ENCODE assay signal across 9 cellular contexts in the genomic region with DNA sequence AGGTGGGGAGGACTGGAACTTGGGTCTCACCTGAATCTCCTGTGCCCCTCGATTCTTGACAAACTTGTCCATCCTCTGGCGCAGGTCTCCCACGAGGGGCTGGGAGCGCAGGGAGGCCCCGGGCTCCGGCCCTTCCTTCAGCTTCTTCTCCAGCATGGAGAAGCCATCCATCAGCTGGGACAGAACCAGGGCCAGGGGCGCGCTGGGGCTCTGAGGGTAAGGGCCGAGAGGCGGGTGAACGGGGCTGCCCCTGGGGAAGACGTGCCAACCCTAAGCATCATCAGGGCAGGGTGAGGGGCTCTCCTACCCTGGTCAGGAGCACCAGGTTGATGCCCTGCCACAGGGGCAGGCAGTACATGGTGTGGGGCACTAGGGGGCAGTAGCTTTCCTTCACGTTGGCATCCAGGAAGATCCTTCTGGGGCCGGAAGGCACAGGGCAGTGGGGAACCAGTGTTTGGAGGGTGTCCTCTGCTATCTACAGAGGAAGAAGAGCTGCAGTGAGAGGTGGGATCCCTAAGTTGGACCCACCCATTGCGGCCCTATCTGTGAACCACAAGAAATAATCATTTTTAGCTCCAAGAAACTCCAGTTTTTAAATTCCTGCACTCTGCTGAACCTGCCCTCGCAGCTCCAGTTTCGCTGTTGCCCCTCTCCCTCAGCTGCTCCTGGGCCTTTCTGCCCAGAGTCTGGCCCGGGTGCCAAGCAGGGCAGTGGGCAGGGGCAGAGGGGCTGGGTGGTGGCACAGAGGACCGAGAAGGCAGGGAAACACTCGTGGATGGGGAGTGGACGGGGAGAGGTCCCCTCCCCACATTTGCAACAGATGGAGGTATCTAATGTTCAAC. TPM values are rescaled to one million over a fixed set of nuclear protein-coding genes. Genes with fewer than 3 reads are reported as not detected.
DNase-seq lines count a peak whose midpoint lies in the region; ATAC-seq and FAIRE-seq lines count a peak whose summit lies in the region.
"Had no signal": no experiment of that assay in that cellular context is flagged by ENCODE, and none has a peak within 500 bp of the region (broad histone marks: within the 10 kb centered on the region; RNA-seq: fewer than 3 reads in every experiment).

No MANE protein-coding gene starts in this region.

- WGBS in small intestine, 3 donors, result 89 to 91% (median 89%) methylated on average over 21 of the region's 21 CpGs

- no peaks in the 10 kb centered on the region for H3K9me3 ChIP-seq in small intestine (ENCODE audit: control insufficient read depth, low read depth)
- H3K9me3 ChIP-seq: BLaER1 treated with 17β-estradiol and CSF1 and Interleukin-3, amounts not matched to agents 10 nM and 100 nM had no signal

- no peak for ATAC-seq in HG02840 (IDR thresholded peaks at IDR 0.05; ENCODE audit: low FRiP score, unreplicated experiment)

- H3K27me3 ChIP-seq in small intestine (ENCODE audit: control insufficient read depth in 2 of 2, insufficient read depth in 2 of 2, low read length in 2 of 2), result no peaks in the 10 kb centered on the region
- H3K27me3 ChIP-seq: BLaER1 treated with 17β-estradiol and CSF1 and Interleukin-3, amounts not matched to agents 10 nM and 100 nM had no signal

- no peaks in the 10 kb centered on the region for H3K4me1 ChIP-seq in small intestine (ENCODE audit: control insufficient read depth in 2 of 2, insufficient read depth in 1 of 2, low read depth in 1 of 2, low read length in 1 of 2)

- H3K4me3 ChIP-seq in small intestine (ENCODE audit: low read depth in 1 of 2, low read length in 2 of 2), result no peak overlapping the region
- H3K4me3 ChIP-seq: BLaER1 treated with 17β-estradiol and CSF1 and Interleukin-3, amounts not matched to agents 10 nM and 100 nM had no signal

- FAIRE-seq in small intestine (lab: Jason Lieb, UNC), result no peak

- peak in 2 of 3 experiments; percentile 1 to 2 for DNase-seq in NCI-H1417 (lab: John Stamatoyannopoulos, UW)
- no peak for DNase-seq in NCI-H1417 treated with DMSO at 0.1 percent for 48 hours (lab: John Stamatoyannopoulos, UW)
- peak; percentile 43 for DNase-seq in HCEC 1CT
- peak; percentile 65 for DNase-seq in NCI-H82 (lab: John Stamatoyannopoulos, UW)
- DNase-seq in activated T-cell treated with anti-CD3 and anti-CD28 coated beads for 48 hours (ENCODE audit: low read depth), result peak; percentile 31
- DNase-seq in glomerular visceral epithelial cell (ENCODE audit: extremely low spot score), result peak; percentile 50
- DNase-seq in small intestine, result peak; percentile 46

- H3K27ac ChIP-seq in small intestine (ENCODE audit: low read depth in 1 of 2, low read length in 1 of 2), result no peak overlapping the region
- H3K27ac ChIP-seq: BLaER1 treated with 17β-estradiol and CSF1 and Interleukin-3, amounts not matched to agents 10 nM and 100 nM had no signal

- peaks cover 7 to 31% of the 10 kb centered on the region in 2 donors for H3K36me3 ChIP-seq in small intestine (ENCODE audit: control insufficient read depth in 2 of 2, insufficient read depth in 2 of 2, low read length in 2 of 2)

RNA-seq across cellular contexts. Expression of a gene that starts 10.8 kb away (rescaled TPM):
- polyA plus RNA-seq in small intestine, result 1 to 10 TPM; 2.7 to 7.2 (median 4.6) TPM

RNA-seq across cellular contexts. Expression of a gene that starts 21.0 kb away (rescaled TPM):
- 10 to 100 TPM; 47.5 to 83.2 (median 76.5) TPM for polyA plus RNA-seq in small intestine
